ENCODE assay signal across 8 cellular contexts in genomic region chr16:89921699-89922476, GRCh38. TPM values are rescaled to one million over a fixed set of nuclear protein-coding genes. Genes with fewer than 3 reads are reported as not detected.
DNase-seq lines count a peak whose midpoint lies in the region; ATAC-seq and TF ChIP-seq lines count a peak whose summit lies in the region.

No MANE protein-coding gene starts in this region.

- no peak for TF ChIP-seq POLR2A in ovary (IDR thresholded peaks at IDR 0.05)

- H3K9me3 ChIP-seq in ovary: no peaks in the 10 kb centered on the region
- H3K9me3 ChIP-seq in T-helper 17 cell (ENCODE audit: control insufficient read depth, low read length, poor library complexity, severe bottlenecking): no peaks in the 10 kb centered on the region

- H3K4me3 ChIP-seq in LNCaP clone FGC (ENCODE audit: low read depth, low read length) (peak overlapping the region; percentile 66), ovary (no peak overlapping the region)

- peaks cover 4% of the 10 kb centered on the region for H3K27me3 ChIP-seq in ovary

- H3K4me1 Mint-ChIP-seq in activated naive CD4-positive, alpha-beta T cell treated with anti-CD3 and anti-CD28 coated beads, Interleukin-2, amount 10 ng/mL, durations not matched to agents 7 days and 5 days: peaks cover 64% of the 10 kb centered on the region
- peaks cover 24% of the 10 kb centered on the region for H3K4me1 Mint-ChIP-seq in T-helper 17 cell
- peaks cover 48% of the 10 kb centered on the region for H3K4me1 Mint-ChIP-seq in stimulated activated memory B cell treated with anti-CD40 and anti-IgM and Interleukin-4, amounts not matched to agents 10 μg/mL and 1 μg/mL and 100 μg/mL, for 72 hours

- no peaks in the 10 kb centered on the region for H3K9me3 Mint-ChIP-seq in activated naive CD4-positive, alpha-beta T cell treated with anti-CD3 and anti-CD28 coated beads, Interleukin-2, amount 10 ng/mL, durations not matched to agents 7 days and 5 days
- no peaks in the 10 kb centered on the region for H3K9me3 Mint-ChIP-seq in stimulated activated memory B cell treated with anti-CD40 and anti-IgM and Interleukin-4, amounts not matched to agents 10 μg/mL and 1 μg/mL and 100 μg/mL, for 72 hours

- H3K36me3 ChIP-seq in ovary: no peaks in the 10 kb centered on the region

- CTCF ChIA-PET in activated naive CD4-positive, alpha-beta T cell treated with anti-CD3 and anti-CD28 coated beads, Interleukin-2, amount 10 ng/mL, durations not matched to agents 7 days and 5 days (lab: Charles Lee): interaction anchor here (3.4 kb wide), 1 partner anchor 12 kb away, joined by 16 read pairs; no protein-coding TSS in a partner anchor

- H3K36me3 Mint-ChIP-seq in activated naive CD4-positive, alpha-beta T cell treated with anti-CD3 and anti-CD28 coated beads, Interleukin-2, amount 10 ng/mL, durations not matched to agents 7 days and 5 days: no peaks in the 10 kb centered on the region
- no peaks in the 10 kb centered on the region for H3K36me3 Mint-ChIP-seq in T-helper 17 cell (ENCODE audit: low read depth)
- no peaks in the 10 kb centered on the region for H3K36me3 Mint-ChIP-seq in stimulated activated memory B cell treated with anti-CD40 and anti-IgM and Interleukin-4, amounts not matched to agents 10 μg/mL and 1 μg/mL and 100 μg/mL, for 72 hours

- peak overlapping the region; percentile 60 for H3K4me3 Mint-ChIP-seq in activated naive CD4-positive, alpha-beta T cell treated with anti-CD3 and anti-CD28 coated beads, Interleukin-2, amount 10 ng/mL, durations not matched to agents 7 days and 5 days
- no peak overlapping the region for H3K4me3 Mint-ChIP-seq in T-helper 17 cell
- no peak overlapping the region for H3K4me3 Mint-ChIP-seq in stimulated activated memory B cell treated with anti-CD40 and anti-IgM and Interleukin-4, amounts not matched to agents 10 μg/mL and 1 μg/mL and 100 μg/mL, for 72 hours

- no peak overlapping the region for H3K27ac ChIP-seq in ovary

- peaks cover 12% of the 10 kb centered on the region for H3K4me1 ChIP-seq in ovary (ENCODE audit: insufficient read depth)

- TF ChIP-seq EP300 in ovary (IDR thresholded peaks at IDR 0.05): no peak

- ATAC-seq in Right ventricle myocardium inferior (peak; percentile 39), T-helper 17 cell (no peak)
- ATAC-seq in stimulated activated memory B cell treated with anti-CD40 and anti-IgM and Interleukin-4, amounts not matched to agents 10 μg/mL and 1 μg/mL and 100 μg/mL, for 72 hours: no peak

- H3K27me3 Mint-ChIP-seq in activated naive CD4-positive, alpha-beta T cell treated with anti-CD3 and anti-CD28 coated beads, Interleukin-2, amount 10 ng/mL, durations not matched to agents 7 days and 5 days: peaks cover 87% of the 10 kb centered on the region
- peaks cover 15% of the 10 kb centered on the region for H3K27me3 Mint-ChIP-seq in T-helper 17 cell
- peaks cover 76% of the 10 kb centered on the region for H3K27me3 Mint-ChIP-seq in stimulated activated memory B cell treated with anti-CD40 and anti-IgM and Interleukin-4, amounts not matched to agents 10 μg/mL and 1 μg/mL and 100 μg/mL, for 72 hours

- intact Hi-C loops in Right ventricle myocardium inferior (cut with DNase I) (no loop called here), ovary (cut with DNase I) (no loop called here)

- WGBS in ovary, 3 donors: 1 to 2% (median 2%) methylated on average over 22 of the region's 22 CpGs

- TF ChIP-seq CTCF in LNCaP clone FGC (IDR thresholded peaks at IDR 0.05; ENCODE audit: control insufficient read depth, extremely low read depth, insufficient read depth) (no peak), ovary (IDR thresholded peaks at IDR 0.05) (no peak), GM13976 (IDR thresholded peaks at IDR 0.05; ENCODE audit: borderline replicate concordance, control extremely low read depth, extremely low read depth, insufficient read depth, missing control alignments) (no peak)

- in situ Hi-C loops in GM13976 (cut with MboI; ENCODE audit: low sequenced_read_pairs, unreplicated experiment): no loop called here

- H3K27ac Mint-ChIP-seq in activated naive CD4-positive, alpha-beta T cell treated with anti-CD3 and anti-CD28 coated beads, Interleukin-2, amount 10 ng/mL, durations not matched to agents 7 days and 5 days: peak overlapping the region; percentile 77
- no peak overlapping the region for H3K27ac Mint-ChIP-seq in T-helper 17 cell
- no peak overlapping the region for H3K27ac Mint-ChIP-seq in stimulated activated memory B cell treated with anti-CD40 and anti-IgM and Interleukin-4, amounts not matched to agents 10 μg/mL and 1 μg/mL and 100 μg/mL, for 72 hours

- peak; percentile 55 for DNase-seq in DMS153 treated with DMSO at 0.1 percent for 48 hours (lab: John Stamatoyannopoulos, UW; ENCODE audit: unreplicated experiment)
- DNase-seq in LNCaP clone FGC (ENCODE audit: low read depth): no peak
- DNase-seq in activated naive CD4-positive, alpha-beta T cell treated with anti-CD3 and anti-CD28 coated beads, Interleukin-2, amount 10 ng/mL, durations not matched to agents 7 days and 5 days: peak; percentile 44
- peak; percentile 87 for DNase-seq in Right ventricle myocardium inferior (ENCODE audit: missing footprints)
- DNase-seq in ovary: peak; percentile 65 to 81 (median 67)
- DNase-seq in T-helper 17 cell: no peak
- no peak for DNase-seq in GM13976 (ENCODE audit: low spot score)

RNA-seq across cellular contexts. Expression of gene TUBB3, which starts 1.3 kb away (rescaled TPM):
- total RNA-seq in Right ventricle myocardium inferior (2.8 TPM), ovary (10 to 100 TPM in 1 of 7 donors, 1 to 10 TPM in 5, under 1 TPM in 1; 0.73 to 22.6 (median 2.5) TPM), T-helper 17 cell (under 1 TPM; 0.52 to 0.96 TPM)
- polyA plus RNA-seq in ovary: 1 to 10 TPM; 1.4 to 2.7 TPM

RNA-seq across cellular contexts. Expression of gene MC1R, which starts 3.2 kb away (rescaled TPM):
- 1.5 TPM for total RNA-seq in Right ventricle myocardium inferior
- total RNA-seq in ovary: 1 to 10 TPM; 3.6 to 8.5 (median 6.2) TPM
- polyA plus RNA-seq in ovary: 1 to 10 TPM in 1 of 2 donors, under 1 TPM in 1; 0.42 to 4.4 TPM
- total RNA-seq in T-helper 17 cell: 10 to 100 TPM; 10.1 to 13.8 TPM

RNA-seq across cellular contexts. Expression of gene DEF8, which starts 26.7 kb away (rescaled TPM):
- 40.5 TPM for total RNA-seq in Right ventricle myocardium inferior
- 10 to 100 TPM; 37.8 to 64.4 (median 53.3) TPM for total RNA-seq in ovary
- 10 to 100 TPM; 17.9 to 44.4 TPM for polyA plus RNA-seq in ovary
- total RNA-seq in T-helper 17 cell: 10 to 100 TPM; 32.5 to 38.3 TPM

RNA-seq across cellular contexts. Expression of gene TCF25, which starts 48.5 kb away (rescaled TPM):
- total RNA-seq in Right ventricle myocardium inferior (82.2 TPM), ovary (100 to 1,000 TPM; 132 to 210 (median 185) TPM), T-helper 17 cell (100 to 1,000 TPM; 393 to 428 TPM)
- 100 to 1,000 TPM; 122 to 186 TPM for polyA plus RNA-seq in ovary

Comparison
In these comparisons a context has a peak if more than half of its experiments do, and no peak if none do; other contexts are left out.
1. DNase-seq: peak in DMS153 treated with DMSO at 0.1 percent for 48 hours (single experiment), activated naive CD4-positive, alpha-beta T cell treated with anti-CD3 and anti-CD28 coated beads, Interleukin-2, amount 10 ng/mL, durations not matched to agents 7 days and 5 days (single experiment), Right ventricle myocardium inferior (single experiment) and ovary (5 of 5); none in LNCaP clone FGC (single experiment), T-helper 17 cell (0 of 3) and GM13976 (single experiment).